1 cellular context compared by ENCODE assay signal in genomic region chr19:1357695-1358094, GRCh38.
A peak's percentile ranks its signal among the peaks of the same experiment; 100 is the strongest.
TF ChIP-seq lines count a peak whose summit lies in the region.

No MANE protein-coding gene starts in this region.

TF ChIP-seq in neural cell, 6 proteins besides CTCF, POLR2A, EP300 and RAD21:
- TF ChIP-seq REST (IDR thresholded peaks at IDR 0.05; ENCODE audit: borderline replicate concordance), result peak; percentile 88
- TF ChIP-seq EZH2 (IDR thresholded peaks at IDR 0.05; ENCODE audit: borderline replicate concordance, insufficient read depth, low read length, poor library complexity, severe bottlenecking), result no peak
- peak; percentile 38 for TF ChIP-seq SMC3 (conservative IDR thresholded peaks at IDR 0.05; ENCODE audit: poor library complexity)
- TF ChIP-seq TAF1 (IDR thresholded peaks at IDR 0.05; ENCODE audit: low read depth), result no peak
- peak; percentile 19 for TF ChIP-seq MXI1 (conservative IDR thresholded peaks at IDR 0.05; ENCODE audit: poor library complexity, severe bottlenecking)
- TF ChIP-seq POLR2AphosphoS5 (IDR thresholded peaks at IDR 0.05), result peak; percentile 47
